ENCODE assay signal across 11 cellular contexts in genomic region chr20:51354769-51355319, GRCh38.
A peak's percentile ranks its signal among the peaks of the same experiment; 100 is the strongest.
DNase-seq lines count a peak whose midpoint lies in the region; ATAC-seq and TF ChIP-seq lines count a peak whose summit lies in the region.
"Had no signal": no experiment of that assay in that cellular context is flagged by ENCODE, and none has a peak within 500 bp of the region (broad histone marks: within the 10 kb centered on the region; RNA-seq: fewer than 3 reads in every experiment).

No MANE protein-coding gene starts in this region.

- CTCF ChIA-PET in CD8-positive, alpha-beta T cell (lab: Charles Lee) = interaction anchor here (1.1 to 1.5 kb wide), 3 partner anchors 11 to 240 kb away, joined by 3 to 5 read pairs (median 3); no protein-coding TSS in a partner anchor

- WGBS in smooth muscle cell (ENCODE audit: low lambda C conversion rate) = 62% methylated on average over 7 of the region's 7 CpGs

- POLR2A ChIA-PET in CD8-positive, alpha-beta T cell (lab: Charles Lee) = interaction anchor here (0.6 to 0.7 kb wide), 2 partner anchors 329 to 1608 kb away, joined by 3 read pairs; no protein-coding TSS in a partner anchor

- H3K4me3 ChIP-seq in smooth muscle cell (no peak overlapping the region), WERI-Rb-1 (ENCODE audit: low read depth, low read length) (no peak overlapping the region)
- H3K4me3 ChIP-seq in CD8-positive, alpha-beta T cell (ENCODE audit: low read depth, low read length) = no peak overlapping the region
- H3K4me3 ChIP-seq: uterus had no signal

- no peaks in the 10 kb centered on the region for H4K20me1 ChIP-seq in smooth muscle cell (ENCODE audit: low read depth)

- H3K9ac ChIP-seq in smooth muscle cell (ENCODE audit: low read depth) = peak overlapping the region; percentile 52

- H3K4me1 Mint-ChIP-seq in CD8-positive, alpha-beta T cell (ENCODE audit: low read depth) = no peaks in the 10 kb centered on the region

- no peak for ATAC-seq in CD8-positive, alpha-beta T cell

- H3K79me2 ChIP-seq in smooth muscle cell (ENCODE audit: low read depth) = no peaks in the 10 kb centered on the region

- intact Hi-C loops in CD8-positive, alpha-beta T cell (cut with DNase I, micrococcal nuclease) = no loop called here

- H3K36me3 Mint-ChIP-seq in CD8-positive, alpha-beta T cell = no peaks in the 10 kb centered on the region

- H3K9me3 ChIP-seq in smooth muscle cell (replicated peaks; ENCODE audit: low read depth) (no peaks in the 10 kb centered on the region), WERI-Rb-1 (ENCODE audit: severe bottlenecking) (no peaks in the 10 kb centered on the region)
- no peaks in the 10 kb centered on the region for H3K9me3 ChIP-seq in CD8-positive, alpha-beta T cell (ENCODE audit: low read length)
- H3K9me3 ChIP-seq: uterus had no signal

- H3K27me3 Mint-ChIP-seq in CD8-positive, alpha-beta T cell (ENCODE audit: low read depth) = peaks cover 4% of the 10 kb centered on the region

- H3K27ac ChIP-seq in smooth muscle cell (ENCODE audit: low read depth) (peak overlapping the region; percentile 95), WERI-Rb-1 (no peak overlapping the region)
- no peak overlapping the region for H3K27ac ChIP-seq in CD8-positive, alpha-beta T cell (ENCODE audit: low read depth, low read length)
- H3K27ac ChIP-seq: uterus had no signal

- H2AFZ ChIP-seq in smooth muscle cell (ENCODE audit: low read depth) = no peak overlapping the region

- H3K9me3 Mint-ChIP-seq in CD8-positive, alpha-beta T cell = no peaks in the 10 kb centered on the region

- peaks cover 18% of the 10 kb centered on the region for H3F3A ChIP-seq in smooth muscle cell (ENCODE audit: low read depth)

- peak overlapping the region; percentile 3 for H3K4me2 ChIP-seq in smooth muscle cell

- H3K36me3 ChIP-seq in smooth muscle cell (ENCODE audit: low read depth) (no peaks in the 10 kb centered on the region), WERI-Rb-1 (no peaks in the 10 kb centered on the region)
- no peaks in the 10 kb centered on the region for H3K36me3 ChIP-seq in CD8-positive, alpha-beta T cell (ENCODE audit: insufficient read depth, low read length)
- H3K36me3 ChIP-seq: uterus had no signal

- peaks cover 4% of the 10 kb centered on the region for H3K4me1 ChIP-seq in smooth muscle cell (ENCODE audit: low read depth)
- no peaks in the 10 kb centered on the region for H3K4me1 ChIP-seq in CD8-positive, alpha-beta T cell (ENCODE audit: insufficient read depth, low read length)
- H3K4me1 ChIP-seq: uterus had no signal

- H3K27ac Mint-ChIP-seq in CD8-positive, alpha-beta T cell = no peak overlapping the region
- H3K27ac Mint-ChIP-seq: activated CD4-positive, alpha-beta T cell treated with anti-CD3 and anti-CD28 coated beads, Interleukin-2, amount 10 ng/mL, durations not matched to agents 24 days and 14 days had no signal

- no peaks in the 10 kb centered on the region for H3K27me3 ChIP-seq in smooth muscle cell (ENCODE audit: low read depth)
- H3K27me3 ChIP-seq in WERI-Rb-1 (ENCODE audit: insufficient read depth, low read depth, severe bottlenecking) = peaks cover 75% of the 10 kb centered on the region
- H3K27me3 ChIP-seq in CD8-positive, alpha-beta T cell (ENCODE audit: insufficient read depth, low read length) = no peaks in the 10 kb centered on the region
- H3K27me3 ChIP-seq: uterus had no signal

- TF ChIP-seq CTCF in smooth muscle cell (IDR thresholded peaks at IDR 0.05; ENCODE audit: borderline replicate concordance, insufficient read depth, poor library complexity, severe bottlenecking) (no peak), WERI-Rb-1 (IDR thresholded peaks at IDR 0.05; ENCODE audit: low read depth, low read length) (no peak)
- no peak for TF ChIP-seq CTCF in CD8-positive, alpha-beta T cell (IDR thresholded peaks at IDR 0.05)

- H3K4me3 Mint-ChIP-seq in CD8-positive, alpha-beta T cell = no peak overlapping the region
- H3K4me3 Mint-ChIP-seq: activated CD4-positive, alpha-beta T cell treated with anti-CD3 and anti-CD28 coated beads, Interleukin-2, amount 10 ng/mL, durations not matched to agents 24 days and 14 days had no signal

- DNase-seq in HCEC 1CT = peak; percentile 63
- DNase-seq in NCI-H82 (lab: John Stamatoyannopoulos, UW) = peak; percentile 72
- DNase-seq in dermis microvascular lymphatic vessel endothelial cell (ENCODE audit: low read depth in 2 of 2) = peak; percentile 51 to 81
- DNase-seq in smooth muscle cell (lab: John Stamatoyannopoulos, UW; ENCODE audit: unreplicated experiment) = no peak
- no peak for DNase-seq in WERI-Rb-1
- no peak for DNase-seq in COLO829 (ENCODE audit: low spot score)
- DNase-seq in CD8-positive, alpha-beta T cell = no peak
- DNase-seq: activated CD4-positive, alpha-beta T cell treated with anti-CD3 and anti-CD28 coated beads, Interleukin-2, amount 10 ng/mL, durations not matched to agents 24 days and 14 days; amygdala; Right ventricle myocardium superior; uterus had no signal

Comparison
In these comparisons a context has a peak if more than half of its experiments do, and no peak if none do; other contexts are left out.
1. DNase-seq: peak in HCEC 1CT (single experiment), NCI-H82 (single experiment) and dermis microvascular lymphatic vessel endothelial cell (2 of 2); none in smooth muscle cell (single experiment), WERI-Rb-1 (single experiment), COLO829 (single experiment) and CD8-positive, alpha-beta T cell (0 of 7).